In genomic region chr19:29527500-29528328, GRCh38 we compare ENCODE assay signal across 13 cellular contexts. TPM values are rescaled to one million over a fixed set of nuclear protein-coding genes. Genes with fewer than 3 reads are reported as not detected.
DNase-seq lines count a peak whose midpoint lies in the region; ATAC-seq, FAIRE-seq and TF ChIP-seq lines count a peak whose summit lies in the region.
"Had no signal": no experiment of that assay in that cellular context is flagged by ENCODE, and none has a peak within 500 bp of the region (broad histone marks: within the 10 kb centered on the region; RNA-seq: fewer than 3 reads in every experiment).

No MANE protein-coding gene starts in this region.

- no peak for ATAC-seq in activated CD8-positive, alpha-beta T cell treated with anti-CD3 and anti-CD28 coated beads, Interleukin-2, amount 10 ng/mL, durations not matched to agents 7 days and 5 days
- no peak for ATAC-seq in GM18505 (IDR thresholded peaks at IDR 0.05; ENCODE audit: unreplicated experiment)
- ATAC-seq in HG03159 (IDR thresholded peaks at IDR 0.05; ENCODE audit: unreplicated experiment): no peak
- ATAC-seq: gastrocnemius medialis had no signal

- no peak overlapping the region for H3K27ac Mint-ChIP-seq in activated T-cell treated with anti-CD3 and anti-CD28 coated beads, Interleukin-2, amount 50 U/mL, for 24 hours
- no peak overlapping the region for H3K27ac Mint-ChIP-seq in activated CD8-positive, alpha-beta T cell treated with anti-CD3 and anti-CD28 coated beads, Interleukin-2, amount 10 ng/mL, durations not matched to agents 7 days and 5 days

- H3K27me3 ChIP-seq in subcutaneous abdominal adipose tissue (ENCODE audit: control insufficient read depth in 5 of 5, insufficient read depth in 4 of 5, low read length in 5 of 5) (peaks cover 58 to 87% (median 70%) of the 10 kb centered on the region in 5 donors), PC-9 (ENCODE audit: insufficient read depth, low read depth) (peaks cover 28% of the 10 kb centered on the region)

- intact Hi-C loops in kidney (cut with DNase I) (no loop called here), PC-9 (cut with micrococcal nuclease; ENCODE audit: unreplicated experiment) (no loop called here)

- no peaks in the 10 kb centered on the region for H3K4me1 ChIP-seq in kidney (ENCODE audit: control insufficient read depth in 1 of 2, insufficient read depth in 1 of 2, low read depth in 1 of 2, low read length in 2 of 2)
- H3K4me1 ChIP-seq in subcutaneous abdominal adipose tissue (ENCODE audit: control insufficient read depth in 5 of 5, insufficient read depth in 5 of 5, low read length in 5 of 5): peaks cover 2 to 28% (median 18%) of the 10 kb centered on the region in 5 donors
- no peaks in the 10 kb centered on the region for H3K4me1 ChIP-seq in PC-9 (replicated peaks; ENCODE audit: insufficient read depth)

- H3K36me3 ChIP-seq in kidney (ENCODE audit: control insufficient read depth in 1 of 2, insufficient read depth in 2 of 2, low read length in 2 of 2): no peaks in the 10 kb centered on the region
- no peaks in the 10 kb centered on the region for H3K36me3 ChIP-seq in subcutaneous abdominal adipose tissue (ENCODE audit: control insufficient read depth in 5 of 5, insufficient read depth in 5 of 5, low read length in 5 of 5)
- no peaks in the 10 kb centered on the region for H3K36me3 ChIP-seq in PC-9 (ENCODE audit: low read depth)
- H3K36me3 ChIP-seq: gastrocnemius medialis, neutrophil had no signal

- H3K9me3 ChIP-seq in kidney (ENCODE audit: control insufficient read depth in 1 of 2, low read length in 2 of 2): no peaks in the 10 kb centered on the region
- H3K9me3 ChIP-seq in subcutaneous abdominal adipose tissue (ENCODE audit: control insufficient read depth in 5 of 5, low read length in 5 of 5): peaks cover 0 to 7% (median 2%) of the 10 kb centered on the region in 5 donors
- H3K9me3 ChIP-seq in PC-9 (ENCODE audit: insufficient read depth, low read depth): no peaks in the 10 kb centered on the region
- H3K9me3 ChIP-seq: gastrocnemius medialis, neutrophil had no signal

- DNase-seq in activated T-cell treated with anti-CD3 and anti-CD28 coated beads, Interleukin-2, amount 50 U/mL, for 24 hours: no peak
- no peak for DNase-seq in activated T-cell treated with anti-CD3 and anti-CD28 coated beads, Interleukin-2, amount 50 U/mL, for 1 hour
- DNase-seq in activated CD8-positive, alpha-beta T cell treated with anti-CD3 and anti-CD28 coated beads, Interleukin-2, amount 10 ng/mL, durations not matched to agents 7 days and 5 days: no peak
- DNase-seq in kidney (peak; percentile 46), PC-9 (no peak)
- DNase-seq: gastrocnemius medialis, NCI-H446 treated with DMSO at 0.1 percent for 48 hours, T1000 had no signal

- no peak overlapping the region for H2AFZ ChIP-seq in PC-9

- peaks cover 81% of the 10 kb centered on the region for H3K27me3 Mint-ChIP-seq in activated T-cell treated with anti-CD3 and anti-CD28 coated beads, Interleukin-2, amount 50 U/mL, for 24 hours
- H3K27me3 Mint-ChIP-seq in activated CD8-positive, alpha-beta T cell treated with anti-CD3 and anti-CD28 coated beads, Interleukin-2, amount 10 ng/mL, durations not matched to agents 7 days and 5 days (ENCODE audit: low read depth): peaks cover 72% of the 10 kb centered on the region

- H3K4me1 Mint-ChIP-seq in activated T-cell treated with anti-CD3 and anti-CD28 coated beads, Interleukin-2, amount 50 U/mL, for 24 hours (ENCODE audit: low read depth): peaks cover 36% of the 10 kb centered on the region
- peaks cover 29% of the 10 kb centered on the region for H3K4me1 Mint-ChIP-seq in activated CD8-positive, alpha-beta T cell treated with anti-CD3 and anti-CD28 coated beads, Interleukin-2, amount 10 ng/mL, durations not matched to agents 7 days and 5 days (ENCODE audit: low read depth)

- TF ChIP-seq POLR2A in GM18505 (IDR thresholded peaks at IDR 0.05; ENCODE audit: borderline replicate concordance, extremely low read depth, insufficient read depth, insufficient read length): no peak

- H3K27ac ChIP-seq in kidney (ENCODE audit: low read depth in 2 of 2, low read length in 2 of 2) (no peak overlapping the region), subcutaneous abdominal adipose tissue (ENCODE audit: low read depth, low read length) (no peak overlapping the region), PC-9 (no peak overlapping the region)
- H3K27ac ChIP-seq: gastrocnemius medialis, neutrophil had no signal

- TF ChIP-seq CTCF in kidney (IDR thresholded peaks at IDR 0.05; ENCODE audit: borderline replicate concordance, extremely low read depth, insufficient read depth) (no peak), PC-9 (conservative IDR thresholded peaks at IDR 0.05) (no peak)

- H3F3A ChIP-seq in PC-9 (ENCODE audit: insufficient read depth, low read depth): no peaks in the 10 kb centered on the region

- H3K9me3 Mint-ChIP-seq in activated T-cell treated with anti-CD3 and anti-CD28 coated beads, Interleukin-2, amount 50 U/mL, for 24 hours: peaks cover 2% of the 10 kb centered on the region
- no peaks in the 10 kb centered on the region for H3K9me3 Mint-ChIP-seq in activated CD8-positive, alpha-beta T cell treated with anti-CD3 and anti-CD28 coated beads, Interleukin-2, amount 10 ng/mL, durations not matched to agents 7 days and 5 days (ENCODE audit: insufficient read depth)

- H3K9ac ChIP-seq in kidney (ENCODE audit: low read length in 2 of 2): no peak overlapping the region
- no peak overlapping the region for H3K9ac ChIP-seq in subcutaneous abdominal adipose tissue (ENCODE audit: low read length in 5 of 5)

- CTCF ChIA-PET in activated CD8-positive, alpha-beta T cell treated with anti-CD3 and anti-CD28 coated beads, Interleukin-2, amount 10 ng/mL, durations not matched to agents 7 days and 5 days (lab: Charles Lee): interaction anchor here (0.6 to 1.8 kb wide), 7 partner anchors 9 to 791 kb away, joined by 3 to 8 read pairs (median 4); no protein-coding TSS in a partner anchor
- CTCF ChIA-PET in PC-9 (lab: Charles Lee): no interaction called here

- H4K20me1 ChIP-seq in PC-9 (ENCODE audit: insufficient read depth): no peaks in the 10 kb centered on the region

- POLR2A ChIA-PET in activated CD8-positive, alpha-beta T cell treated with anti-CD3 and anti-CD28 coated beads, Interleukin-2, amount 10 ng/mL, durations not matched to agents 7 days and 5 days (lab: Charles Lee): interaction anchor here (1.1 kb wide), 1 partner anchor 78 kb away, joined by 3 read pairs; the partner anchor contains the start of gene POP4
- POLR2A ChIA-PET in PC-9 (lab: Charles Lee; ENCODE audit: unreplicated experiment): no interaction called here

- H3K79me2 ChIP-seq in PC-9 (ENCODE audit: low read depth): no peaks in the 10 kb centered on the region

- no peak overlapping the region for H3K4me2 ChIP-seq in PC-9

- H3K4me3 ChIP-seq in kidney (ENCODE audit: low read length in 2 of 2) (no peak overlapping the region), subcutaneous abdominal adipose tissue (ENCODE audit: low read depth in 1 of 5, low read length in 5 of 5) (peak overlapping the region in 3 of 5 donors; percentile 13 to 18 (median 18)), PC-9 (no peak overlapping the region)

- no peaks in the 10 kb centered on the region for H3K9me2 ChIP-seq in PC-9 (ENCODE audit: insufficient read depth)

- no peaks in the 10 kb centered on the region for H3K36me3 Mint-ChIP-seq in activated T-cell treated with anti-CD3 and anti-CD28 coated beads, Interleukin-2, amount 50 U/mL, for 24 hours (ENCODE audit: low read depth)
- H3K36me3 Mint-ChIP-seq in activated CD8-positive, alpha-beta T cell treated with anti-CD3 and anti-CD28 coated beads, Interleukin-2, amount 10 ng/mL, durations not matched to agents 7 days and 5 days (ENCODE audit: low read depth): no peaks in the 10 kb centered on the region

- no peak for FAIRE-seq in kidney (lab: Jason Lieb, UNC)
- FAIRE-seq: HTR-8/SVneo had no signal

- no TSS peak for BruUV-seq in PC-9 (replicated peaks; lab: Mats Ljungman, UMichigan)

- peak overlapping the region; percentile 68 for H3K4me3 Mint-ChIP-seq in activated T-cell treated with anti-CD3 and anti-CD28 coated beads, Interleukin-2, amount 50 U/mL, for 24 hours
- H3K4me3 Mint-ChIP-seq in activated CD8-positive, alpha-beta T cell treated with anti-CD3 and anti-CD28 coated beads, Interleukin-2, amount 10 ng/mL, durations not matched to agents 7 days and 5 days: peak overlapping the region; percentile 50

RNA-seq across cellular contexts. Expression of gene VSTM2B, which starts 1.9 kb away (rescaled TPM):
- total RNA-seq in activated CD8-positive, alpha-beta T cell treated with anti-CD3 and anti-CD28 coated beads, Interleukin-2, amount 10 ng/mL, durations not matched to agents 7 days and 5 days: not detected
- not detected for total RNA-seq in kidney
- polyA plus RNA-seq in kidney (ENCODE audit: insufficient read depth, low read depth, low replicate concordance): not detected
- not detected in 2 replicates for total RNA-seq in PC-9 (2021)
- total RNA-seq: gastrocnemius medialis had no signal

Comparison
In these comparisons a context has a peak if more than half of its experiments do, and no peak if none do; other contexts are left out.
1. H3K4me3 ChIP-seq: peak in subcutaneous abdominal adipose tissue (3 of 5); none in kidney (0 of 2) and PC-9 (single experiment).